ENCODE assay signal across 8 cellular contexts in genomic region chrX:153922932-153923857, GRCh38. TPM values are rescaled to one million over a fixed set of nuclear protein-coding genes. Genes with fewer than 3 reads are reported as not detected.
DNase-seq lines count a peak whose midpoint lies in the region; ATAC-seq and TF ChIP-seq lines count a peak whose summit lies in the region.

No MANE protein-coding gene starts in this region.

- no peak overlapping the region for H3K56ac ChIP-seq in mesendoderm (ENCODE audit: low read length)

- no peak overlapping the region for H2AK5ac ChIP-seq in mesendoderm (ENCODE audit: low read length)

- H3K79me1 ChIP-seq in mesendoderm (ENCODE audit: low read length): peaks cover 1% of the 10 kb centered on the region

- peaks cover 22% of the 10 kb centered on the region for H3K36me3 Mint-ChIP-seq in activated naive CD8-positive, alpha-beta T cell treated with anti-CD3 and anti-CD28 coated beads, Interleukin-2, amount 10 ng/mL, durations not matched to agents 7 days and 5 days

- H4K5ac ChIP-seq in mesendoderm (ENCODE audit: low read length): no peak overlapping the region

- ATAC-seq in activated naive CD8-positive, alpha-beta T cell treated with anti-CD3 and anti-CD28 coated beads, Interleukin-2, amount 10 ng/mL, durations not matched to agents 7 days and 5 days (ENCODE audit: low read depth): no peak
- peak; percentile 70 for ATAC-seq in left ventricle myocardium superior
- no peak for ATAC-seq in HG03342 (IDR thresholded peaks at IDR 0.05; ENCODE audit: unreplicated experiment)

- no peak overlapping the region for H4K8ac ChIP-seq in mesendoderm (ENCODE audit: low read depth, low read length)

- H3K4me3 ChIP-seq in Loucy (ENCODE audit: low read length, poor library complexity, severe bottlenecking) (peak overlapping the region; percentile 98), mesendoderm (ENCODE audit: low read length) (no peak overlapping the region)

- TF ChIP-seq CTCF in Loucy (conservative IDR thresholded peaks at IDR 0.05; ENCODE audit: low read length): peak; percentile 26

- no peak overlapping the region for H3K23ac ChIP-seq in mesendoderm (ENCODE audit: low read length)

- H2BK120ac ChIP-seq in mesendoderm (ENCODE audit: low read depth, low read length): no peak overlapping the region

- no peaks in the 10 kb centered on the region for H3K9me3 ChIP-seq in Loucy (ENCODE audit: insufficient read depth, low read depth, low read length)

- H3K4me2 ChIP-seq in Loucy (ENCODE audit: low read depth, low read length, poor library complexity, severe bottlenecking) (peak overlapping the region; percentile 84), mesendoderm (ENCODE audit: low read length) (no peak overlapping the region)

- no peak overlapping the region for H2BK5ac ChIP-seq in mesendoderm (ENCODE audit: low read length)

- POLR2A ChIA-PET in activated naive CD8-positive, alpha-beta T cell treated with anti-CD3 and anti-CD28 coated beads, Interleukin-2, amount 10 ng/mL, durations not matched to agents 7 days and 5 days (lab: Charles Lee): interaction anchor here (0.5 to 9.1 kb wide), 8 partner anchors 12 to 46 kb away, joined by 3 to 185 read pairs (median 16); partner anchors contain the start of genes HCFC1, NAA10, RENBP and TMEM187

- DNase-seq in EH (ENCODE audit: low read depth) (peak; percentile 68), left ventricle myocardium superior (peak; percentile 88), substantia nigra (lab: John Stamatoyannopoulos, UW) (peak in 37 of 49 donors; percentile 1 to 83 (median 55)), mesendoderm (no peak)
- DNase-seq in activated naive CD8-positive, alpha-beta T cell treated with anti-CD3 and anti-CD28 coated beads, Interleukin-2, amount 10 ng/mL, durations not matched to agents 7 days and 5 days: no peak
- no peak for DNase-seq in activated CD4-positive, CD25-positive, alpha-beta regulatory T cell treated with anti-CD3 and anti-CD28 coated beads, Interleukin-2, amount 50 U/mL, for 72 hours

- no peaks in the 10 kb centered on the region for H3K9me3 Mint-ChIP-seq in activated naive CD8-positive, alpha-beta T cell treated with anti-CD3 and anti-CD28 coated beads, Interleukin-2, amount 10 ng/mL, durations not matched to agents 7 days and 5 days

- peak overlapping the region; percentile 97 for H3K4me3 Mint-ChIP-seq in activated naive CD8-positive, alpha-beta T cell treated with anti-CD3 and anti-CD28 coated beads, Interleukin-2, amount 10 ng/mL, durations not matched to agents 7 days and 5 days

- peaks cover 7% of the 10 kb centered on the region; the same call in 1 of the 2 replicates for H3F3A ChIP-seq in Loucy (ENCODE audit: low read depth)

- intact Hi-C loops in left ventricle myocardium superior (cut with micrococcal nuclease): no loop called here

- WGBS in mesendoderm (ENCODE audit: extremely low coverage, insufficient coverage, low lambda C conversion rate): no CpG with 5 or more reads among the region's 25 CpGs

- H3K27ac ChIP-seq in substantia nigra (ENCODE audit: low read depth, low read length, poor library complexity, severe bottlenecking) (no peak overlapping the region), mesendoderm (ENCODE audit: low read depth, low read length) (no peak overlapping the region)

- peaks cover 14% of the 10 kb centered on the region for H4K20me1 ChIP-seq in Loucy (ENCODE audit: insufficient read depth, low read length, poor library complexity, severe bottlenecking)

- no peaks in the 10 kb centered on the region for H3K27me3 Mint-ChIP-seq in activated naive CD8-positive, alpha-beta T cell treated with anti-CD3 and anti-CD28 coated beads, Interleukin-2, amount 10 ng/mL, durations not matched to agents 7 days and 5 days

- no peaks in the 10 kb centered on the region for H3K9me2 ChIP-seq in Loucy (replicated peaks; ENCODE audit: low read depth, low read length)

- H3K27ac Mint-ChIP-seq in activated naive CD8-positive, alpha-beta T cell treated with anti-CD3 and anti-CD28 coated beads, Interleukin-2, amount 10 ng/mL, durations not matched to agents 7 days and 5 days: peak overlapping the region; percentile 96

- H3K4me1 Mint-ChIP-seq in activated naive CD8-positive, alpha-beta T cell treated with anti-CD3 and anti-CD28 coated beads, Interleukin-2, amount 10 ng/mL, durations not matched to agents 7 days and 5 days: peaks cover 13% of the 10 kb centered on the region

- H3K27me3 ChIP-seq in Loucy (ENCODE audit: insufficient read depth, low read length, poor library complexity, severe bottlenecking) (no peaks in the 10 kb centered on the region), mesendoderm (ENCODE audit: insufficient read depth, low read length, poor library complexity) (no peaks in the 10 kb centered on the region)

- no peak overlapping the region for H2AFZ ChIP-seq in Loucy (ENCODE audit: low read length)

- H2BK15ac ChIP-seq in mesendoderm (replicated peaks; ENCODE audit: low read depth): no peak overlapping the region

- no peak overlapping the region for H3K4ac ChIP-seq in mesendoderm (ENCODE audit: low read depth, low read length)

- H3K36me3 ChIP-seq in Loucy (ENCODE audit: insufficient read depth, low read length) (peaks cover 7% of the 10 kb centered on the region; the same call in 1 of the 2 replicates), mesendoderm (ENCODE audit: control insufficient read depth, insufficient read depth, low read length) (no peaks in the 10 kb centered on the region)

- H3K9ac ChIP-seq in Loucy (ENCODE audit: low read depth, low read length, poor library complexity, severe bottlenecking) (peak overlapping the region; percentile 100), mesendoderm (ENCODE audit: low read length) (no peak overlapping the region)

- H3K4me1 ChIP-seq in Loucy (ENCODE audit: insufficient read depth, low read length, poor library complexity, severe bottlenecking) (peaks cover 3% of the 10 kb centered on the region), mesendoderm (ENCODE audit: control insufficient read depth, low read depth, low read length) (peaks cover 3% of the 10 kb centered on the region)

- H3K79me2 ChIP-seq in Loucy (ENCODE audit: insufficient read depth, low read length): peaks cover 57% of the 10 kb centered on the region
- no peaks in the 10 kb centered on the region for H3K79me2 ChIP-seq in mesendoderm (ENCODE audit: control insufficient read depth, insufficient read depth, low read length)

- H3K18ac ChIP-seq in mesendoderm (ENCODE audit: low read length): no peak overlapping the region

RNA-seq across cellular contexts. Expression of gene ARHGAP4, which starts 2.9 kb away (rescaled TPM):
- 100 to 1,000 TPM; 341 to 356 TPM for total RNA-seq in activated naive CD8-positive, alpha-beta T cell treated with anti-CD3 and anti-CD28 coated beads, Interleukin-2, amount 10 ng/mL, durations not matched to agents 7 days and 5 days
- total RNA-seq in left ventricle myocardium superior: 10.0 TPM
- 12.4 TPM for polyA plus RNA-seq in mesendoderm (2013, experiment 1 of 2)
- polyA plus RNA-seq in mesendoderm (2013, experiment 2 of 2): 12.0 TPM

RNA-seq across cellular contexts. Expression of gene NAA10, which starts 11.6 kb away (rescaled TPM):
- total RNA-seq in activated naive CD8-positive, alpha-beta T cell treated with anti-CD3 and anti-CD28 coated beads, Interleukin-2, amount 10 ng/mL, durations not matched to agents 7 days and 5 days: 10 to 100 TPM; 79.5 to 84.3 TPM
- 72.2 TPM for total RNA-seq in left ventricle myocardium superior
- 120 TPM for polyA plus RNA-seq in mesendoderm (2013, experiment 1 of 2)
- polyA plus RNA-seq in mesendoderm (2013, experiment 2 of 2): 121 TPM

RNA-seq across cellular contexts. Expression of gene AVPR2, which starts 18.7 kb away (rescaled TPM):
- not detected for total RNA-seq in activated naive CD8-positive, alpha-beta T cell treated with anti-CD3 and anti-CD28 coated beads, Interleukin-2, amount 10 ng/mL, durations not matched to agents 7 days and 5 days
- 3.3 TPM for total RNA-seq in left ventricle myocardium superior
- 0.03 TPM for polyA plus RNA-seq in mesendoderm (2013, experiment 1 of 2)
- polyA plus RNA-seq in mesendoderm (2013, experiment 2 of 2): 0.03 TPM

RNA-seq across cellular contexts. Expression of gene RENBP, which starts 21.2 kb away (rescaled TPM):
- total RNA-seq in activated naive CD8-positive, alpha-beta T cell treated with anti-CD3 and anti-CD28 coated beads, Interleukin-2, amount 10 ng/mL, durations not matched to agents 7 days and 5 days: 10 to 100 TPM; 18.1 to 18.8 TPM
- total RNA-seq in left ventricle myocardium superior: 8.9 TPM
- 1.8 TPM for polyA plus RNA-seq in mesendoderm (2013, experiment 1 of 2)
- 1.7 TPM for polyA plus RNA-seq in mesendoderm (2013, experiment 2 of 2)

RNA-seq across cellular contexts. Expression of gene L1CAM, which starts 37.2 kb away (rescaled TPM):
- 1 to 10 TPM; 4.5 to 7.2 TPM for total RNA-seq in activated naive CD8-positive, alpha-beta T cell treated with anti-CD3 and anti-CD28 coated beads, Interleukin-2, amount 10 ng/mL, durations not matched to agents 7 days and 5 days
- 4.8 TPM for total RNA-seq in left ventricle myocardium superior
- polyA plus RNA-seq in mesendoderm (2013, experiment 1 of 2): 11.3 TPM
- polyA plus RNA-seq in mesendoderm (2013, experiment 2 of 2): 10.2 TPM

Comparison
In these comparisons a context has a peak if more than half of its experiments do, and no peak if none do; other contexts are left out.
1. DNase-seq: peak in EH (single experiment), left ventricle myocardium superior (single experiment) and substantia nigra (37 of 49); none in activated naive CD8-positive, alpha-beta T cell treated with anti-CD3 and anti-CD28 coated beads, Interleukin-2, amount 10 ng/mL, durations not matched to agents 7 days and 5 days (single experiment), mesendoderm (single experiment) and activated CD4-positive, CD25-positive, alpha-beta regulatory T cell treated with anti-CD3 and anti-CD28 coated beads, Interleukin-2, amount 50 U/mL, for 72 hours (single experiment).
2. RNA of gene ARHGAP4, which starts 2.9 kb away (total RNA-seq): 341 to 356 TPM in activated naive CD8-positive, alpha-beta T cell treated with anti-CD3 and anti-CD28 coated beads, Interleukin-2, amount 10 ng/mL, durations not matched to agents 7 days and 5 days; 10.0 TPM in left ventricle myocardium superior (single experiment); every median in the first group is over 10 times any median in the second.